In genomic region chr6:36765943-36766648, GRCh38 we compare ENCODE assay signal across 8 cellular contexts.
DNase-seq lines count a peak whose midpoint lies in the region; ATAC-seq, FAIRE-seq and TF ChIP-seq lines count a peak whose summit lies in the region.

No MANE protein-coding gene starts in this region.

- H3K27ac ChIP-seq in CD8-positive, alpha-beta memory T cell (ENCODE audit: low read depth, low read length): no peak overlapping the region
- peak overlapping the region; percentile 60 for H3K27ac ChIP-seq in Karpas-422 (ENCODE audit: low read length)
- H3K27ac ChIP-seq in neural progenitor cell: no peak overlapping the region

- H3K4me1 ChIP-seq in CD8-positive, alpha-beta memory T cell (ENCODE audit: insufficient read depth, low read length): peaks cover 40% of the 10 kb centered on the region
- peaks cover 56% of the 10 kb centered on the region for H3K4me1 ChIP-seq in Karpas-422 (ENCODE audit: low read length)
- peaks cover 19% of the 10 kb centered on the region for H3K4me1 ChIP-seq in neural progenitor cell

- H3K9ac ChIP-seq in Karpas-422 (ENCODE audit: low read length): peak overlapping the region; percentile 60
- H3K9ac ChIP-seq in neural progenitor cell: no peak overlapping the region

- peak overlapping the region in 2 of 7 donors; percentile 29 to 40 for H3K4me3 Mint-ChIP-seq in CD8-positive, alpha-beta memory T cell
- no peak overlapping the region for H3K4me3 Mint-ChIP-seq in neural progenitor cell
- no peak overlapping the region for H3K4me3 Mint-ChIP-seq in stimulated activated naive CD8-positive, alpha-beta T cell treated with anti-CD3 and anti-CD28 coated beads, Interleukin-15, amount 100 ng/mL, for 72 hours

- peak; percentile 60 for ATAC-seq in GM21367 (IDR thresholded peaks at IDR 0.05; ENCODE audit: unreplicated experiment)
- ATAC-seq in stimulated activated naive CD8-positive, alpha-beta T cell treated with anti-CD3 and anti-CD28 coated beads, Interleukin-15, amount 100 ng/mL, for 72 hours: peak; percentile 88

- peaks cover 34 to 38% (median 35%) of the 10 kb centered on the region in 3 donors for H3K4me1 Mint-ChIP-seq in CD8-positive, alpha-beta memory T cell
- peaks cover 49% of the 10 kb centered on the region for H3K4me1 Mint-ChIP-seq in neural progenitor cell
- H3K4me1 Mint-ChIP-seq in stimulated activated naive CD8-positive, alpha-beta T cell treated with anti-CD3 and anti-CD28 coated beads, Interleukin-15, amount 100 ng/mL, for 72 hours: peaks cover 35% of the 10 kb centered on the region

- H3K27ac Mint-ChIP-seq in CD8-positive, alpha-beta memory T cell: peak overlapping the region in 7 of 8 donors; percentile 38 to 87 (median 52)
- H3K27ac Mint-ChIP-seq in neural progenitor cell: peak overlapping the region; percentile 33
- H3K27ac Mint-ChIP-seq in stimulated activated naive CD8-positive, alpha-beta T cell treated with anti-CD3 and anti-CD28 coated beads, Interleukin-15, amount 100 ng/mL, for 72 hours: no peak overlapping the region

- peaks cover 8% of the 10 kb centered on the region for H3F3A ChIP-seq in neural progenitor cell (ENCODE audit: low read depth)

- H3K9me3 ChIP-seq in CD8-positive, alpha-beta memory T cell (ENCODE audit: low read length): no peaks in the 10 kb centered on the region
- H3K9me3 ChIP-seq in Karpas-422 (ENCODE audit: low read length): no peaks in the 10 kb centered on the region
- no peaks in the 10 kb centered on the region for H3K9me3 ChIP-seq in neural progenitor cell (ENCODE audit: low read depth)

- POLR2A ChIA-PET in CD8-positive, alpha-beta memory T cell (lab: Charles Lee): no interaction called here

- no peaks in the 10 kb centered on the region for H3K36me3 Mint-ChIP-seq in CD8-positive, alpha-beta memory T cell
- no peaks in the 10 kb centered on the region for H3K36me3 Mint-ChIP-seq in neural progenitor cell

- H3K9me2 ChIP-seq in Karpas-422 (replicated peaks; ENCODE audit: insufficient read depth, low read length): no peaks in the 10 kb centered on the region

- H3K4me2 ChIP-seq in Karpas-422 (ENCODE audit: low read depth, low read length, poor library complexity, severe bottlenecking): peak overlapping the region; percentile 59
- no peak overlapping the region for H3K4me2 ChIP-seq in neural progenitor cell

- CTCF ChIA-PET in CD8-positive, alpha-beta memory T cell (lab: Charles Lee): interaction anchor here (0.7 to 8.1 kb wide), 13 partner anchors 10 to 446 kb away, joined by 3 to 70 read pairs (median 4); no protein-coding TSS in a partner anchor

- no peaks in the 10 kb centered on the region for H3K36me3 ChIP-seq in CD8-positive, alpha-beta memory T cell (ENCODE audit: insufficient read depth, low read length)
- no peaks in the 10 kb centered on the region for H3K36me3 ChIP-seq in Karpas-422 (ENCODE audit: insufficient read depth, low read length)
- H3K36me3 ChIP-seq in neural progenitor cell: no peaks in the 10 kb centered on the region

- H2AFZ ChIP-seq in Karpas-422 (ENCODE audit: low read length): no peak overlapping the region
- H2AFZ ChIP-seq in neural progenitor cell (replicated peaks): peak overlapping the region; percentile 26

- H4K20me1 ChIP-seq in Karpas-422 (ENCODE audit: insufficient read depth, low read depth, low read length) (no peaks in the 10 kb centered on the region), neural progenitor cell (ENCODE audit: low read depth) (no peaks in the 10 kb centered on the region)

- no peak for FAIRE-seq in RCC 7860 (lab: Jason Lieb, UNC)

- no peaks in the 10 kb centered on the region for H3K9me3 Mint-ChIP-seq in CD8-positive, alpha-beta memory T cell
- no peaks in the 10 kb centered on the region for H3K9me3 Mint-ChIP-seq in neural progenitor cell
- H3K9me3 Mint-ChIP-seq in stimulated activated naive CD8-positive, alpha-beta T cell treated with anti-CD3 and anti-CD28 coated beads, Interleukin-15, amount 100 ng/mL, for 72 hours: no peaks in the 10 kb centered on the region

- peak; percentile 95 for TF ChIP-seq CTCF in fibroblast of mammary gland (conservative IDR thresholded peaks at IDR 0.05; ENCODE audit: control insufficient read depth, insufficient read depth, low read depth, low read length)
- TF ChIP-seq CTCF in neural progenitor cell (IDR thresholded peaks at IDR 0.05): peak; percentile 98

- peak; percentile 68 to 82 (median 69) for DNase-seq in CD8-positive, alpha-beta memory T cell
- DNase-seq in Karpas-422: peak; percentile 95
- DNase-seq in RCC 7860 (ENCODE audit: low spot score): peak; percentile 58
- peak; percentile 87 to 89 for DNase-seq in activated T-cell treated with anti-CD3 and anti-CD28 coated beads, Interleukin-2, amount 50 U/mL, for 48 hours
- peak; percentile 78 for DNase-seq in fibroblast of mammary gland (ENCODE audit: low read depth)
- peak; percentile 94 for DNase-seq in neural progenitor cell (ENCODE audit: low spot score)
- peak; percentile 81 to 83 for DNase-seq in stimulated activated naive CD8-positive, alpha-beta T cell treated with anti-CD3 and anti-CD28 coated beads, Interleukin-15, amount 100 ng/mL, for 72 hours

- no peaks in the 10 kb centered on the region for H3K27me3 ChIP-seq in CD8-positive, alpha-beta memory T cell (ENCODE audit: insufficient read depth, low read length, poor library complexity, severe bottlenecking)
- no peaks in the 10 kb centered on the region for H3K27me3 ChIP-seq in Karpas-422 (ENCODE audit: low read length)
- H3K27me3 ChIP-seq in neural progenitor cell: no peaks in the 10 kb centered on the region

- peaks cover 0 to 2% of the 10 kb centered on the region in 2 donors for H3K27me3 Mint-ChIP-seq in CD8-positive, alpha-beta memory T cell
- peaks cover 9% of the 10 kb centered on the region for H3K27me3 Mint-ChIP-seq in neural progenitor cell (ENCODE audit: insufficient read depth, low read depth)
- H3K27me3 Mint-ChIP-seq in stimulated activated naive CD8-positive, alpha-beta T cell treated with anti-CD3 and anti-CD28 coated beads, Interleukin-15, amount 100 ng/mL, for 72 hours: no peaks in the 10 kb centered on the region

- H3K4me3 ChIP-seq in CD8-positive, alpha-beta memory T cell (ENCODE audit: low read length): no peak overlapping the region
- H3K4me3 ChIP-seq in Karpas-422 (ENCODE audit: low read length): peak overlapping the region; percentile 29; the same call in 1 of the 2 replicates
- no peak overlapping the region for H3K4me3 ChIP-seq in fibroblast of mammary gland (ENCODE audit: control insufficient read depth, low read depth, low read length)
- H3K4me3 ChIP-seq in neural progenitor cell: no peak overlapping the region

- H3K79me2 ChIP-seq in Karpas-422 (ENCODE audit: low read length): no peaks in the 10 kb centered on the region
- H3K79me2 ChIP-seq in neural progenitor cell (ENCODE audit: low read depth): no peaks in the 10 kb centered on the region

Comparison
In these comparisons a context has a peak if more than half of its experiments do, and no peak if none do; other contexts are left out.
1. H3K27ac Mint-ChIP-seq: peak in CD8-positive, alpha-beta memory T cell (7 of 8) and neural progenitor cell (single experiment); none in stimulated activated naive CD8-positive, alpha-beta T cell treated with anti-CD3 and anti-CD28 coated beads, Interleukin-15, amount 100 ng/mL, for 72 hours (0 of 2).
2. Peak in every context shown above with its lines, with median percentiles within 50 percentile points of each other: DNase-seq.